In the genomic region with DNA sequence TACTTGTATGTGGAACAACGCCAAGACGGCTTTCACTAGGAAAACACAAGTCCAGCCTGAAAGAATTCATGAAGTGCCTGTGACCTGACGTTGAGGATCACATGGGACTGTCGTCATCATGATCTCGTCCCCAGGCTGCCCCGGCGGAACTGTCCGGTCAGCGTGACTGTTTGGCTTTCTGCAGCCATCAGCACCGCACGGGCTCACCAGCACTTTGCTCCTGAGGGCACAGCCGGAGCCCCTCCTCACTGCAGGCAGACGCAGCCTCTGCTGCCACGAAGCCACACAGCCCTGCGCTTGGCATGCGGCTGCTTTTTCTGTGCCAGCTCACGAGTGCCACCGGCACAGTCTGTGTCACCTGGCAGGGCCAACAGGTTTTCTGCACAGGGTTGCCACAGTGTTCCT, we compare ENCODE assay signal across 9 cellular contexts. TPM values are rescaled to one million over a fixed set of nuclear protein-coding genes. Genes with fewer than 3 reads are reported as not detected.
DNase-seq lines count a peak whose midpoint lies in the region; ATAC-seq and TF ChIP-seq lines count a peak whose summit lies in the region.
"Had no signal": no experiment of that assay in that cellular context is flagged by ENCODE, and none has a peak within 500 bp of the region (broad histone marks: within the 10 kb centered on the region; RNA-seq: fewer than 3 reads in every experiment).

No MANE protein-coding gene starts in this region.

- H3K9me3 ChIP-seq in subcutaneous abdominal adipose tissue (ENCODE audit: control insufficient read depth in 5 of 5, low read length in 5 of 5) (no peaks in the 10 kb centered on the region), endodermal cell (ENCODE audit: control insufficient read depth, low read length) (no peaks in the 10 kb centered on the region)

- peaks cover 6 to 26% (median 23%) of the 10 kb centered on the region in 5 donors for H3K4me1 ChIP-seq in subcutaneous abdominal adipose tissue (ENCODE audit: control insufficient read depth in 5 of 5, insufficient read depth in 5 of 5, low read length in 5 of 5)
- H3K4me1 ChIP-seq in endodermal cell (ENCODE audit: control insufficient read depth, insufficient read depth, low read length): no peaks in the 10 kb centered on the region

- H3K27ac ChIP-seq in subcutaneous abdominal adipose tissue (ENCODE audit: low read depth, low read length): peak overlapping the region; percentile 79
- H3K27ac ChIP-seq in endodermal cell (ENCODE audit: low read depth, low read length): no peak overlapping the region

- H3K36me3 Mint-ChIP-seq in chondrocyte (ENCODE audit: low read depth): peaks cover 39% of the 10 kb centered on the region
- peaks cover 78% of the 10 kb centered on the region for H3K36me3 Mint-ChIP-seq in endodermal cell (ENCODE audit: low read depth)

- peak overlapping the region in 3 of 5 donors; percentile 6 to 18 (median 13) for H3K4me3 ChIP-seq in subcutaneous abdominal adipose tissue (ENCODE audit: low read depth in 1 of 5, low read length in 5 of 5)
- no peak overlapping the region for H3K4me3 ChIP-seq in endodermal cell (ENCODE audit: low read length)

- H3K4me3 Mint-ChIP-seq in chondrocyte (ENCODE audit: unreplicated experiment) (no peak overlapping the region), endodermal cell (no peak overlapping the region)

- ATAC-seq in left lobe of liver: peak; percentile 92

- peaks cover 4 to 84% (median 66%) of the 10 kb centered on the region in 5 donors for H3K36me3 ChIP-seq in subcutaneous abdominal adipose tissue (ENCODE audit: control insufficient read depth in 5 of 5, insufficient read depth in 5 of 5, low read length in 5 of 5)
- peaks cover 73% of the 10 kb centered on the region for H3K36me3 ChIP-seq in endodermal cell (ENCODE audit: control insufficient read depth, insufficient read depth, low read length)

- H3K9ac ChIP-seq in subcutaneous abdominal adipose tissue (ENCODE audit: low read length in 5 of 5): peak overlapping the region in 2 of 5 donors; percentile 21 to 40
- no peak overlapping the region for H3K9ac ChIP-seq in endodermal cell (ENCODE audit: extremely low read depth, low read length, poor library complexity, severe bottlenecking)

- H3K27me3 ChIP-seq in subcutaneous abdominal adipose tissue (ENCODE audit: control insufficient read depth in 5 of 5, insufficient read depth in 4 of 5, low read length in 5 of 5) (no peaks in the 10 kb centered on the region), endodermal cell (ENCODE audit: control insufficient read depth, insufficient read depth, low read length, poor library complexity, severe bottlenecking) (no peaks in the 10 kb centered on the region)

- no peak for TF ChIP-seq CTCF in chondrocyte (IDR thresholded peaks at IDR 0.05)
- TF ChIP-seq CTCF in endodermal cell (conservative IDR thresholded peaks at IDR 0.05): no peak

- H3K27me3 Mint-ChIP-seq in chondrocyte (ENCODE audit: low read depth) (no peaks in the 10 kb centered on the region), endodermal cell (ENCODE audit: insufficient read depth) (no peaks in the 10 kb centered on the region)

- WGBS in endodermal cell (ENCODE audit: insufficient coverage in 1 of 2, insufficient read length in 1 of 2), 2 experiments: 94 to 97% methylated on average over 13 to 18 of the region's 18 CpGs

- H3K27ac Mint-ChIP-seq in chondrocyte (ENCODE audit: unreplicated experiment) (peak overlapping the region; percentile 86), endodermal cell (no peak overlapping the region)

- H3K4me1 Mint-ChIP-seq in chondrocyte (ENCODE audit: low read depth) (peaks cover 15% of the 10 kb centered on the region), endodermal cell (no peaks in the 10 kb centered on the region)

- no peaks in the 10 kb centered on the region for H3K9me3 Mint-ChIP-seq in chondrocyte (ENCODE audit: low read depth)
- no peaks in the 10 kb centered on the region for H3K9me3 Mint-ChIP-seq in endodermal cell

- DNase-seq in HCEC 1CT: peak; percentile 66
- no peak for DNase-seq in chondrocyte (ENCODE audit: low spot score)
- DNase-seq in left lobe of liver (ENCODE audit: low spot score): peak; percentile 97
- no peak for DNase-seq in NCI-H1092 (lab: John Stamatoyannopoulos, UW)
- DNase-seq in activated CD4-positive, alpha-beta T cell treated with anti-CD3 and anti-CD28 coated beads, Interleukin-2, amount 50 U/mL, for 4 hours: no peak
- DNase-seq in endodermal cell: no peak
- DNase-seq in NCI-H2081 treated with DMSO at 0.1 percent for 48 hours (lab: John Stamatoyannopoulos, UW): no peak
- DNase-seq: foreskin melanocyte had no signal

RNA-seq across cellular contexts. Expression of a gene that starts 9.4 kb away (rescaled TPM):
- total RNA-seq in chondrocyte (26.8 to 34.7 TPM (median 28.0 TPM) in 3 replicates), left lobe of liver (38.2 TPM), endodermal cell (10 to 100 TPM; 73.3 to 84.3 TPM)
- polyA plus RNA-seq in endodermal cell (2013, experiment 1 of 2): 49.1 TPM
- polyA plus RNA-seq in endodermal cell (2013, experiment 2 of 2): 46.6 TPM

RNA-seq across cellular contexts. Expression of a gene that starts 34.7 kb away (rescaled TPM):
- total RNA-seq in chondrocyte: 125 to 139 TPM (median 134 TPM) in 3 replicates
- 41.5 TPM for total RNA-seq in left lobe of liver
- total RNA-seq in endodermal cell: 100 to 1,000 TPM; 133 to 136 TPM
- polyA plus RNA-seq in endodermal cell (2013, experiment 1 of 2): 114 TPM
- polyA plus RNA-seq in endodermal cell (2013, experiment 2 of 2): 103 TPM

Comparison
In these comparisons a context has a peak if more than half of its experiments do, and no peak if none do; other contexts are left out.
1. DNase-seq: peak in HCEC 1CT (single experiment) and left lobe of liver (single experiment); none in chondrocyte (single experiment), NCI-H1092 (single experiment), activated CD4-positive, alpha-beta T cell treated with anti-CD3 and anti-CD28 coated beads, Interleukin-2, amount 50 U/mL, for 4 hours (0 of 2), endodermal cell (single experiment) and NCI-H2081 treated with DMSO at 0.1 percent for 48 hours (single experiment).